In genomic region chr6:39812853-39813533, GRCh38 we compare ENCODE assay signal across 8 cellular contexts. TPM values are rescaled to one million over a fixed set of nuclear protein-coding genes. Genes with fewer than 3 reads are reported as not detected.
DNase-seq lines count a peak whose midpoint lies in the region; ATAC-seq and TF ChIP-seq lines count a peak whose summit lies in the region.

No MANE protein-coding gene starts in this region.

- no peaks in the 10 kb centered on the region for H3K9me3 ChIP-seq in breast epithelium
- H3K9me3 ChIP-seq in duodenal mucosa (ENCODE audit: control insufficient read depth in 1 of 2, low read length in 2 of 2) = no peaks in the 10 kb centered on the region

- H3K27ac ChIP-seq in breast epithelium (peak overlapping the region; percentile 67 to 86), duodenal mucosa (ENCODE audit: low read depth, low read length) (peak overlapping the region; percentile 17)

- BruUV-seq in MCF 10A (replicated peaks; lab: Mats Ljungman, UMichigan) = no TSS peak

- intact Hi-C loops in breast epithelium (cut with DNase I; ENCODE audit: low total_unique reads) (no loop called here), MCF 10A (cut with micrococcal nuclease) (no loop called here), sciatic nerve (cut with DNase I) (no loop called here), natural killer cell (cut with micrococcal nuclease) (no loop called here)

- POLR2A ChIA-PET in MCF 10A (lab: Yijun Ruan, JAX) = no interaction called here

- H3K36me3 Mint-ChIP-seq in MCF 10A (ENCODE audit: insufficient read depth, unreplicated experiment) (no peaks in the 10 kb centered on the region), natural killer cell (no peaks in the 10 kb centered on the region)

- H3K4me1 Mint-ChIP-seq in MCF 10A (ENCODE audit: insufficient read depth, unreplicated experiment) (no peaks in the 10 kb centered on the region), natural killer cell (no peaks in the 10 kb centered on the region)

- no peaks in the 10 kb centered on the region for H3K27me3 ChIP-seq in breast epithelium
- H3K27me3 ChIP-seq in duodenal mucosa (ENCODE audit: control insufficient read depth in 1 of 2, insufficient read depth in 2 of 2, low read length in 2 of 2) = peaks cover 0 to 3% of the 10 kb centered on the region in 2 donors

- DNase-seq in breast epithelium (ENCODE audit: low spot score in 2 of 2) = peak in 1 of 2 donors; percentile 47
- no peak for DNase-seq in MCF 10A (ENCODE audit: unreplicated experiment)
- DNase-seq in sciatic nerve (ENCODE audit: low spot score) = peak; percentile 78
- no peak for DNase-seq in UCSD-AML1 (lab: John Stamatoyannopoulos, UW; ENCODE audit: unreplicated experiment)
- DNase-seq in natural killer cell = no peak
- no peak for DNase-seq in MV-4-11 (lab: John Stamatoyannopoulos, UW)

- TF ChIP-seq POLR2A in breast epithelium (IDR thresholded peaks at IDR 0.05) = no peak

- H3K4me1 ChIP-seq in breast epithelium (peaks cover 2 to 13% of the 10 kb centered on the region in 2 donors), duodenal mucosa (ENCODE audit: control insufficient read depth in 1 of 2, insufficient read depth in 2 of 2, low read length in 2 of 2) (no peaks in the 10 kb centered on the region)

- CTCF ChIA-PET in MCF 10A (lab: Yijun Ruan, JAX) = interaction anchor here (0.6 to 0.7 kb wide), 2 partner anchors 22 to 465 kb away, joined by 3 read pairs; no protein-coding TSS in a partner anchor

- ATAC-seq in HG03439 (IDR thresholded peaks at IDR 0.05; ENCODE audit: unreplicated experiment) (peak; percentile 64), sciatic nerve (peak; percentile 84), natural killer cell (no peak)

- H3K27ac Mint-ChIP-seq in MCF 10A (ENCODE audit: low read depth, unreplicated experiment) (no peak overlapping the region), natural killer cell (no peak overlapping the region)

- no peaks in the 10 kb centered on the region for H3K27me3 Mint-ChIP-seq in MCF 10A (ENCODE audit: insufficient read depth, unreplicated experiment)
- H3K27me3 Mint-ChIP-seq in natural killer cell (ENCODE audit: low read depth in 2 of 2) = peaks cover 0 to 20% of the 10 kb centered on the region in 2 donors

- H3K9me3 Mint-ChIP-seq in MCF 10A (ENCODE audit: unreplicated experiment) (no peaks in the 10 kb centered on the region), natural killer cell (no peaks in the 10 kb centered on the region)

- H3K4me3 ChIP-seq in breast epithelium = peak overlapping the region in 1 of 3 donors; percentile 1
- no peak overlapping the region for H3K4me3 ChIP-seq in duodenal mucosa (ENCODE audit: low read depth in 1 of 2, low read length in 2 of 2)

- no peak overlapping the region for H3K9ac ChIP-seq in duodenal mucosa (ENCODE audit: low read depth in 1 of 2, low read length in 2 of 2)

- H3K36me3 ChIP-seq in breast epithelium (no peaks in the 10 kb centered on the region), duodenal mucosa (ENCODE audit: control insufficient read depth in 1 of 2, insufficient read depth in 2 of 2, low read length in 2 of 2) (no peaks in the 10 kb centered on the region)

- no peak for TF ChIP-seq CTCF in breast epithelium (IDR thresholded peaks at IDR 0.05)
- no peak for TF ChIP-seq CTCF in MCF 10A (IDR thresholded peaks at IDR 0.05; ENCODE audit: unreplicated experiment)
- no peak for TF ChIP-seq CTCF in natural killer cell (IDR thresholded peaks at IDR 0.05)

- H3K4me3 Mint-ChIP-seq in MCF 10A (ENCODE audit: unreplicated experiment) (no peak overlapping the region), natural killer cell (no peak overlapping the region)

RNA-seq across cellular contexts. Expression of gene DAAM2, which starts 20.8 kb away (rescaled TPM):
- total RNA-seq in breast epithelium (10 to 100 TPM; 16.2 to 59.5 (median 41.3) TPM), MCF 10A (2022) (not detected in 2 replicates), sciatic nerve (61.9 TPM), natural killer cell (not detected)

Comparison
In these comparisons a context has a peak if more than half of its experiments do, and no peak if none do; other contexts are left out.
1. RNA of gene DAAM2, which starts 20.8 kb away (total RNA-seq): 61.9 TPM in sciatic nerve (single experiment) and 16.2 to 59.5 TPM in breast epithelium; not detected in MCF 10A and not detected in natural killer cell; every median in the first group is over 10 times any median in the second.
2. ATAC-seq: peak in HG03439 (single experiment) and sciatic nerve (single experiment); none in natural killer cell (0 of 3).